ENCODE assay signal across 2 cellular contexts in the genomic region with DNA sequence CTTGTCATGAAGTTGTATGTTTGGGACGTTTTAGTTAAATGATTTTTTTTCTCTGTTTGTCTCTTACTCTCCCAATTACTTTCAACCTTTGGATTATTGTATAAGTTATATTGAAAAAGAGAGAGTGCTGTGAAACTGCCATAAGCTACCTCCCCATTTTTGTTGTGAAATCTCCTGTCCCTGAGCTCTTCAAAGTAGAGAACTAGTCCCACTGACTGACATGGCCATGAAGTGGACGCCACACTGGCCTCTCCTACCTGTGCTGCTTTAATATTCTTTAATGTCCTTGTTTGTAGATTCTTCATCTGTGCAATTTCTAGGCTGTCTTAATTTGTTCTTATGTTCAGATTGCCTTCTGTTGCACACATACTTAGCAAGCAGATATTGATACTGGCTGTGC.
TF ChIP-seq lines count a peak whose summit lies in the region.

No MANE protein-coding gene starts in this region.

TF ChIP-seq in liver, 16 proteins besides CTCF, POLR2A, EP300 and RAD21:
- TF ChIP-seq, protein P1, sequence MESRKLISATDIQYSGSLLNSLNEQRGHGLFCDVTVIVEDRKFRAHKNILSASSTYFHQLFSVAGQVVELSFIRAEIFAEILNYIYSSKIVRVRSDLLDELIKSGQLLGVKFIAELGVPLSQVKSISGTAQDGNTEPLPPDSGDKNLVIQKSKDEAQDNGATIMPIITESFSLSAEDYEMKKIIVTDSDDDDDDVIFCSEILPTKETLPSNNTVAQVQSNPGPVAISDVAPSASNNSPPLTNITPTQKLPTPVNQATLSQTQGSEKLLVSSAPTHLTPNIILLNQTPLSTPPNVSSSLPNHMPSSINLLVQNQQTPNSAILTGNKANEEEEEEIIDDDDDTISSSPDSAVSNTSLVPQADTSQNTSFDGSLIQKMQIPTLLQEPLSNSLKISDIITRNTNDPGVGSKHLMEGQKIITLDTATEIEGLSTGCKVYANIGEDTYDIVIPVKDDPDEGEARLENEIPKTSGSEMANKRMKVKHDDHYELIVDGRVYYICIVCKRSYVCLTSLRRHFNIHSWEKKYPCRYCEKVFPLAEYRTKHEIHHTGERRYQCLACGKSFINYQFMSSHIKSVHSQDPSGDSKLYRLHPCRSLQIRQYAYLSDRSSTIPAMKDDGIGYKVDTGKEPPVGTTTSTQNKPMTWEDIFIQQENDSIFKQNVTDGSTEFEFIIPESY (IDR thresholded peaks at IDR 0.05), result no peak
- no peak for TF ChIP-seq SP1 (IDR thresholded peaks at IDR 0.05)
- no peak for TF ChIP-seq YY1 (IDR thresholded peaks at IDR 0.05)
- TF ChIP-seq FOXA1 (IDR thresholded peaks at IDR 0.05), result no peak
- TF ChIP-seq NR2F2 (IDR thresholded peaks at IDR 0.05), result no peak
- no peak for TF ChIP-seq JUND (IDR thresholded peaks at IDR 0.05)
- TF ChIP-seq HNF4G (IDR thresholded peaks at IDR 0.05), result no peak

TF ChIP-seq in HepG2, 621 proteins besides CTCF, POLR2A, EP300 and RAD21:
- no peak for TF ChIP-seq SMAD9 (CRISPR knock-in tag; IDR thresholded peaks at IDR 0.05)
- TF ChIP-seq ZNF205 (CRISPR knock-in tag; IDR thresholded peaks at IDR 0.05), result no peak
- TF ChIP-seq, protein P2, sequence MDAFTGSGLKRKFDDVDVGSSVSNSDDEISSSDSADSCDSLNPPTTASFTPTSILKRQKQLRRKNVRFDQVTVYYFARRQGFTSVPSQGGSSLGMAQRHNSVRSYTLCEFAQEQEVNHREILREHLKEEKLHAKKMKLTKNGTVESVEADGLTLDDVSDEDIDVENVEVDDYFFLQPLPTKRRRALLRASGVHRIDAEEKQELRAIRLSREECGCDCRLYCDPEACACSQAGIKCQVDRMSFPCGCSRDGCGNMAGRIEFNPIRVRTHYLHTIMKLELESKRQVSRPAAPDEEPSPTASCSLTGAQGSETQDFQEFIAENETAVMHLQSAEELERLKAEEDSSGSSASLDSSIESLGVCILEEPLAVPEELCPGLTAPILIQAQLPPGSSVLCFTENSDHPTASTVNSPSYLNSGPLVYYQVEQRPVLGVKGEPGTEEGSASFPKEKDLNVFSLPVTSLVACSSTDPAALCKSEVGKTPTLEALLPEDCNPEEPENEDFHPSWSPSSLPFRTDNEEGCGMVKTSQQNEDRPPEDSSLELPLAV (CRISPR knock-in tag; conservative IDR thresholded peaks at IDR 0.05; ENCODE audit: low read depth), result no peak
- TF ChIP-seq, protein P3, sequence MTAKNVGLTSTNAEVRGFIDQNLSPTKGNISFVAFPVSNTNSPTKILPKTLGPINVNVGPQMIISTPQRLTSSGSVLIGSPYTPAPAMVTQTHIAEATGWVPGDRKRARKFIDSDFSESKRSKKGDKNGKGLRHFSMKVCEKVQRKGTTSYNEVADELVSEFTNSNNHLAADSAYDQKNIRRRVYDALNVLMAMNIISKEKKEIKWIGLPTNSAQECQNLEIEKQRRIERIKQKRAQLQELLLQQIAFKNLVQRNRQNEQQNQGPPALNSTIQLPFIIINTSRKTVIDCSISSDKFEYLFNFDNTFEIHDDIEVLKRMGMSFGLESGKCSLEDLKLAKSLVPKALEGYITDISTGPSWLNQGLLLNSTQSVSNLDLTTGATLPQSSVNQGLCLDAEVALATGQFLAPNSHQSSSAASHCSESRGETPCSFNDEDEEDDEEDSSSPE (CRISPR knock-in tag; IDR thresholded peaks at IDR 0.05), result no peak
- TF ChIP-seq ZNF562 (CRISPR knock-in tag; IDR thresholded peaks at IDR 0.05; ENCODE audit: borderline replicate concordance), result no peak
- no peak for TF ChIP-seq JUN (CRISPR knock-in tag; IDR thresholded peaks at IDR 0.05)
- TF ChIP-seq, protein P4, sequence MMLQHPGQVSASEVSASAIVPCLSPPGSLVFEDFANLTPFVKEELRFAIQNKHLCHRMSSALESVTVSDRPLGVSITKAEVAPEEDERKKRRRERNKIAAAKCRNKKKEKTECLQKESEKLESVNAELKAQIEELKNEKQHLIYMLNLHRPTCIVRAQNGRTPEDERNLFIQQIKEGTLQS (CRISPR knock-in tag; IDR thresholded peaks at IDR 0.05), result no peak
- TF ChIP-seq ETV5 (CRISPR knock-in tag; IDR thresholded peaks at IDR 0.05; ENCODE audit: borderline replicate concordance), result no peak
- TF ChIP-seq ATF7 (IDR thresholded peaks at IDR 0.05), result no peak
- no peak for TF ChIP-seq ATF7 (CRISPR knock-in tag; IDR thresholded peaks at IDR 0.05)
- no peak for TF ChIP-seq ZNF282 (IDR thresholded peaks at IDR 0.05; ENCODE audit: partially characterized antibody)
- TF ChIP-seq, protein P5, sequence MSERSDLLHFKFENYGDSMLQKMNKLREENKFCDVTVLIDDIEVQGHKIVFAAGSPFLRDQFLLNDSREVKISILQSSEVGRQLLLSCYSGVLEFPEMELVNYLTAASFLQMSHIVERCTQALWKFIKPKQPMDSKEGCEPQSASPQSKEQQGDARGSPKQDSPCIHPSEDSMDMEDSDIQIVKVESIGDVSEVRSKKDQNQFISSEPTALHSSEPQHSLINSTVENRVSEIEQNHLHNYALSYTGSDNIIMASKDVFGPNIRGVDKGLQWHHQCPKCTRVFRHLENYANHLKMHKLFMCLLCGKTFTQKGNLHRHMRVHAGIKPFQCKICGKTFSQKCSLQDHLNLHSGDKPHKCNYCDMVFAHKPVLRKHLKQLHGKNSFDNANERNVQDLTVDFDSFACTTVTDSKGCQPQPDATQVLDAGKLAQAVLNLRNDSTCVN (CRISPR knock-in tag; IDR thresholded peaks at IDR 0.05; ENCODE audit: borderline replicate concordance), result no peak
- TF ChIP-seq ZNF143 (CRISPR knock-in tag; IDR thresholded peaks at IDR 0.05), result no peak
- TF ChIP-seq, protein P6, sequence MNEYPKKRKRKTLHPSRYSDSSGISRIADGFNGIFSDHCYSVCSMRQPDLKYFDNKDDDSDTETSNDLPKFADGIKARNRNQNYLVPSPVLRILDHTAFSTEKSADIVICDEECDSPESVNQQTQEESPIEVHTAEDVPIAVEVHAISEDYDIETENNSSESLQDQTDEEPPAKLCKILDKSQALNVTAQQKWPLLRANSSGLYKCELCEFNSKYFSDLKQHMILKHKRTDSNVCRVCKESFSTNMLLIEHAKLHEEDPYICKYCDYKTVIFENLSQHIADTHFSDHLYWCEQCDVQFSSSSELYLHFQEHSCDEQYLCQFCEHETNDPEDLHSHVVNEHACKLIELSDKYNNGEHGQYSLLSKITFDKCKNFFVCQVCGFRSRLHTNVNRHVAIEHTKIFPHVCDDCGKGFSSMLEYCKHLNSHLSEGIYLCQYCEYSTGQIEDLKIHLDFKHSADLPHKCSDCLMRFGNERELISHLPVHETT (CRISPR knock-in tag; conservative IDR thresholded peaks at IDR 0.05), result no peak
TF ChIP-seq in HepG2: peak in this region for 0.
